In the genomic region with DNA sequence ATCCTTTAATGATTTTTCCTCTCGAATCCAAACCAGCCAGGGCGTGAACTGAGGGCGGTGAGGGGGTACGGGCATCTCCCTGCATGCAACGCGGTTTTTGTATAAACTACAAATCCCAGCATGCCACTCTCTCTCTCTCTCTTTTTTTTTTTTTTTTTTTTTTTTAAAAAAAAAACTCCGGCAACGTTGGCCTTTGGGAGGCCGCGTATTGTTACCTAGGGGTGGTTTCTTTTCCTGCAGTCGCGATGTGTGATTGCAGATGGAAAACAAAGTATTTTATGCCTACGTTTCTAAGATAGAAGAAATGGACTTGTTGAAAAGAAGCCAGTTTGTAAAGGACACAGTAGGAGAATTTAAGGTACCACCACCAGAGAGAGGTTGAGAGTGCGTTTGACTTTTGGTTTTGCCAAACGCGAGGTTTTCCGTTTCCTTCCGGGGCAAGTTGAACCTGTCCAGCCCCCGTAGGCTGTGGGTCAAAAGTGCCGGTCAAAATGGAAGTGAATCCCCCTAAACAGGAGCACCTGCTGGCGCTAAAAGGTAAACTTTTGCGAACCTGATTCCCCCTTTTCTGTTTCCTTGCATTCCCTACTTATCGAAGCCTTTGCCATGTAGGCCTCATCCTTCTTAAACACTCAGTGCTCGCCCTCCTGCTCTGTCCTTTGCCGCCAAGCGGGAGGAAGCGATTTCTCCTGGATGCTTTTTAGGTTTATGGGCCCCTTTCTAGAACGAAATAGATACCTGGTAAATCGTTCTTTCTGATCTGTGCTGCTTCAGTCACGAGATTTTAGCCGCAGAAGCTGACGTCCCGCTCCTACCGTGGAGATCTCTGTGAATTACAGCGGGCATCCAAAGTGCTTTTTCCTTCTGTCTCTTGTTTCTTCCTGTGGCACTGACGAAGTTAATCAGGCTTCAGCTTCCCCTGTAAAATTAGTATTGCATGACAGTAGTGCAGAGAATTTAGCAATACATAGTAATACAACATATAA, we compare ENCODE assay signal across 1 cellular context.
A peak's percentile ranks its signal among the peaks of the same experiment; 100 is the strongest.
TF ChIP-seq lines count a peak whose summit lies in the region.

A gene with protein sequence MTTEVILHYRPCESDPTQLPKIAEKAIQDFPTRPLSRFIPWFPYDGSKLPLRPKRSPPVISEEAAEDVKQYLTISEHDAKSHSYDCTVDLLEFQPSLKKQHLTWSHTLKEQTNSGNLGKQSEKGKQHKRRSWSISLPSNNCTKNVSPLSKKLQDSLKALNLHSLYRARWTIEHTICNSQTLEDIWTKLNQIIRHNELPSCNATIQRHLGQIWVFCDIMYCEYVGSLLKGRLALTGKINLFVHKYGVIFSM (plus strand): TSS at position 458 of the 986 bp plus-strand sequence. CDS start 4,561 bp downstream, outside the sequence.
A gene with protein sequence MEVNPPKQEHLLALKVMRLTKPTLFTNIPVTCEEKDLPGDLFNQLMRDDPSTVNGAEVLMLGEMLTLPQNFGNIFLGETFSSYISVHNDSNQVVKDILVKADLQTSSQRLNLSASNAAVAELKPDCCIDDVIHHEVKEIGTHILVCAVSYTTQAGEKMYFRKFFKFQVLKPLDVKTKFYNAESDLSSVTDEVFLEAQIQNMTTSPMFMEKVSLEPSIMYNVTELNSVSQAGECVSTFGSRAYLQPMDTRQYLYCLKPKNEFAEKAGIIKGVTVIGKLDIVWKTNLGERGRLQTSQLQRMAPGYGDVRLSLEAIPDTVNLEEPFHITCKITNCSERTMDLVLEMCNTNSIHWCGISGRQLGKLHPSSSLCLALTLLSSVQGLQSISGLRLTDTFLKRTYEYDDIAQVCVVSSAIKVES (plus strand): TSS at position 458 of the 986 bp plus-strand sequence. CDS start 34 bp downstream, at position 492.

TF ChIP-seq in K562, 482 proteins besides CTCF, POLR2A, EP300 and RAD21 (continued from another document and continues in another):
- TF ChIP-seq, protein P1, sequence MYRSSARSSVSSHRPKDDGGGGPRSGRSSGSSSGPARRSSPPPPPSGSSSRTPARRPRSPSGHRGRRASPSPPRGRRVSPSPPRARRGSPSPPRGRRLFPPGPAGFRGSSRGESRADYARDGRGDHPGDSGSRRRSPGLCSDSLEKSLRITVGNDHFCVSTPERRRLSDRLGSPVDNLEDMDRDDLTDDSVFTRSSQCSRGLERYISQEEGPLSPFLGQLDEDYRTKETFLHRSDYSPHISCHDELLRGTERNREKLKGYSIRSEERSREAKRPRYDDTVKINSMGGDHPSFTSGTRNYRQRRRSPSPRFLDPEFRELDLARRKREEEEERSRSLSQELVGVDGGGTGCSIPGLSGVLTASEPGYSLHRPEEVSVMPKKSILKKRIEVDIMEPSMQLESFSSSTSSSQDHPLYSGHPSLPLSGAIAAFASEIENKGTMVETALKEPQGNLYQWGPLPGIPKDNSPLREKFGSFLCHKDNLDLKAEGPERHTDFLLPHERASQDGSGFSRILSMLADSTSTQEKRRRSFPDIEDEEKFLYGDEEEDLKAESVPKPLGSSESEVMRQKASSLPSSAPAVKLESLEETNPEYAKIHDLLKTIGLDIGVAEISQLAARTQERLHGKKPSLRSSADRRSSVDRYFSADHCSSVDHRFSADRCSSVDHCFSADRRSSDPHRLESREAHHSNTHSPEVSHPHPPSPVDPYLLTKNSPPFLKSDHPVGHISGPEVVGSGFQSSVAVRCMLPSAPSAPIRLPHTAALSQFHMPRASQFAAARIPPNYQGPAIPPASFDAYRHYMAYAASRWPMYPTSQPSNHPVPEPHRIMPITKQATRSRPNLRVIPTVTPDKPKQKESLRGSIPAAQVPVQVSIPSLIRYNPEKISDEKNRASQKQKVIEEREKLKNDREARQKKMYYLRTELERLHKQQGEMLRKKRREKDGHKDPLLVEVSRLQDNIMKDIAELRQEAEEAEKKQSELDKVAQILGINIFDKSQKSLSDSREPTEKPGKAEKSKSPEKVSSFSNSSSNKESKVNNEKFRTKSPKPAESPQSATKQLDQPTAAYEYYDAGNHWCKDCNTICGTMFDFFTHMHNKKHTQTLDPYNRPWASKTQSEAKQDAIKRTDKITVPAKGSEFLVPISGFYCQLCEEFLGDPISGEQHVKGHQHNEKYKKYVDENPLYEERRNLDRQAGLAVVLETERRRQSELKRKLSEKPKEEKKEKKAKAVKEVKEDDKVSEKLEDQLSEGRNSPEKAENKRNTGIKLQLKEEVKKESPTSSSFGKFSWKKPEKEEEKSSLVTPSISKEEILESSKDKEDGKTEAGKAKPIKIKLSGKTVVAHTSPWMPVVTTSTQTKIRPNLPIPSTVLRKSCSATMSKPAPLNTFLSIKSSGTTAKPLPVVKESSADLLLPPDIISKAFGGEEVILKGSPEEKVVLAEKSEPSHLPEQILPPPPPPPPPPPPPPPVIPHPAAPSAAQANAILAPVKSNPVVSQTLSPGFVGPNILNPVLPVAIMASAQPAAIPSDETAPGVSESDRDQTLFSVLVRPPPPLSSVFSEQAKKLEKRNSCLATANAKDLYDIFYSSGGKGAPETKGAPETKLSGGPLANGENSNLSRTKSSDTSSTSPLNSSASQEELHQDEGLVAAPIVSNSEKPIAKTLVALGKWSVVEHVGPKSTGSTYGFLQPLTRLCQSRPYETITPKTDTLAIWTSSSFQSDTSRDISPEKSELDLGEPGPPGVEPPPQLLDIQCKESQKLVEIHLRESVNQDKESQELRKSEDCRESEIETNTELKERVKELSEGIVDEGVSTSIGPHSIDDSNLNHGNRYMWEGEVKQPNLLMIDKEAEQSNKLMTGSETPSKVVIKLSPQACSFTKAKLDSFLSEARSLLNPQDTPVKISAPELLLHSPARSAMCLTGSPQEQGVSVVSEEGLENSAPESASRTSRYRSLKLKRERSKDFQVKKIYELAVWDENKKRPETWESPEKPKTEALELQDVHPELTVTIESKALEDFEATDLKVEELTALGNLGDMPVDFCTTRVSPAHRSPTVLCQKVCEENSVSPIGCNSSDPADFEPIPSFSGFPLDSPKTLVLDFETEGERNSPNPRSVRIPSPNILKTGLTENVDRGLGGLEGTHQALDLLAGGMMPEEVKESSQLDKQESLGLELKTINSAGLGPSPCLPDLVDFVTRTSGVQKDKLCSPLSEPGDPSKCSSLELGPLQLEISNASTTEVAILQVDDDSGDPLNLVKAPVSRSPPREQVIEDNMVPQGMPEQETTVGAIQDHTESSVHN (IDR thresholded peaks at IDR 0.05; ENCODE audit: borderline replicate concordance in 1 of 2, low read depth in 1 of 2) = no peak
- TF ChIP-seq, protein P2, sequence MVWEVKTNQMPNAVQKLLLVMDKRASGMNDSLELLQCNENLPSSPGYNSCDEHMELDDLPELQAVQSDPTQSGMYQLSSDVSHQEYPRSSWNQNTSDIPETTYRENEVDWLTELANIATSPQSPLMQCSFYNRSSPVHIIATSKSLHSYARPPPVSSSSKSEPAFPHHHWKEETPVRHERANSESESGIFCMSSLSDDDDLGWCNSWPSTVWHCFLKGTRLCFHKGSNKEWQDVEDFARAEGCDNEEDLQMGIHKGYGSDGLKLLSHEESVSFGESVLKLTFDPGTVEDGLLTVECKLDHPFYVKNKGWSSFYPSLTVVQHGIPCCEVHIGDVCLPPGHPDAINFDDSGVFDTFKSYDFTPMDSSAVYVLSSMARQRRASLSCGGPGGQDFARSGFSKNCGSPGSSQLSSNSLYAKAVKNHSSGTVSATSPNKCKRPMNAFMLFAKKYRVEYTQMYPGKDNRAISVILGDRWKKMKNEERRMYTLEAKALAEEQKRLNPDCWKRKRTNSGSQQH (CRISPR knock-in tag; IDR thresholded peaks at IDR 0.05) = no peak
- TF ChIP-seq, protein P3, sequence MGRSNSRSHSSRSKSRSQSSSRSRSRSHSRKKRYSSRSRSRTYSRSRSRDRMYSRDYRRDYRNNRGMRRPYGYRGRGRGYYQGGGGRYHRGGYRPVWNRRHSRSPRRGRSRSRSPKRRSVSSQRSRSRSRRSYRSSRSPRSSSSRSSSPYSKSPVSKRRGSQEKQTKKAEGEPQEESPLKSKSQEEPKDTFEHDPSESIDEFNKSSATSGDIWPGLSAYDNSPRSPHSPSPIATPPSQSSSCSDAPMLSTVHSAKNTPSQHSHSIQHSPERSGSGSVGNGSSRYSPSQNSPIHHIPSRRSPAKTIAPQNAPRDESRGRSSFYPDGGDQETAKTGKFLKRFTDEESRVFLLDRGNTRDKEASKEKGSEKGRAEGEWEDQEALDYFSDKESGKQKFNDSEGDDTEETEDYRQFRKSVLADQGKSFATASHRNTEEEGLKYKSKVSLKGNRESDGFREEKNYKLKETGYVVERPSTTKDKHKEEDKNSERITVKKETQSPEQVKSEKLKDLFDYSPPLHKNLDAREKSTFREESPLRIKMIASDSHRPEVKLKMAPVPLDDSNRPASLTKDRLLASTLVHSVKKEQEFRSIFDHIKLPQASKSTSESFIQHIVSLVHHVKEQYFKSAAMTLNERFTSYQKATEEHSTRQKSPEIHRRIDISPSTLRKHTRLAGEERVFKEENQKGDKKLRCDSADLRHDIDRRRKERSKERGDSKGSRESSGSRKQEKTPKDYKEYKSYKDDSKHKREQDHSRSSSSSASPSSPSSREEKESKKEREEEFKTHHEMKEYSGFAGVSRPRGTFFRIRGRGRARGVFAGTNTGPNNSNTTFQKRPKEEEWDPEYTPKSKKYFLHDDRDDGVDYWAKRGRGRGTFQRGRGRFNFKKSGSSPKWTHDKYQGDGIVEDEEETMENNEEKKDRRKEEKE (IDR thresholded peaks at IDR 0.05; ENCODE audit: borderline replicate concordance in 1 of 2, control insufficient read depth in 1 of 2, low read depth in 2 of 2, low read length in 1 of 2) = no peak
- TF ChIP-seq ZNF165 (CRISPR knock-in tag; IDR thresholded peaks at IDR 0.05; ENCODE audit: borderline replicate concordance) (no peak), ASH1L (IDR thresholded peaks at IDR 0.05; ENCODE audit: borderline replicate concordance, low read depth, partially characterized antibody) (peak; percentile 31), TEAD4 (IDR thresholded peaks at IDR 0.05; ENCODE audit: low read length) (peak; percentile 38; the same call in 1 of the 2 replicates), TEAD4 (CRISPR knock-in tag; IDR thresholded peaks at IDR 0.05; ENCODE audit: borderline replicate concordance) (no peak), HDAC2 (IDR thresholded peaks at IDR 0.05) (no peak; the same call in 1 of the 2 replicates), KDM4B (IDR thresholded peaks at IDR 0.05; ENCODE audit: borderline replicate concordance in 2 of 2, low read depth in 1 of 2) (no peak; a peak in 1 of 4 replicates), SMAD4 (CRISPR knock-in tag; conservative IDR thresholded peaks at IDR 0.05) (no peak), ZKSCAN3 (CRISPR knock-in tag; IDR thresholded peaks at IDR 0.05) (no peak), ZNF212 (CRISPR knock-in tag; IDR thresholded peaks at IDR 0.05) (no peak), ELF1 (tag; IDR thresholded peaks at IDR 0.05) (no peak; the same call in none of the 2 replicates), HMG20A (CRISPR knock-in tag; conservative IDR thresholded peaks at IDR 0.05) (no peak), ZNF785 (CRISPR knock-in tag; IDR thresholded peaks at IDR 0.05) (no peak), NFE2L1 (tag; IDR thresholded peaks at IDR 0.05; ENCODE audit: borderline replicate concordance, low read depth) (no peak), TEAD1 (CRISPR knock-in tag; IDR thresholded peaks at IDR 0.05) (peak in 1 of 2 experiments; percentile 36; a peak in 1 of 4 replicates)
- TF ChIP-seq, protein P4, sequence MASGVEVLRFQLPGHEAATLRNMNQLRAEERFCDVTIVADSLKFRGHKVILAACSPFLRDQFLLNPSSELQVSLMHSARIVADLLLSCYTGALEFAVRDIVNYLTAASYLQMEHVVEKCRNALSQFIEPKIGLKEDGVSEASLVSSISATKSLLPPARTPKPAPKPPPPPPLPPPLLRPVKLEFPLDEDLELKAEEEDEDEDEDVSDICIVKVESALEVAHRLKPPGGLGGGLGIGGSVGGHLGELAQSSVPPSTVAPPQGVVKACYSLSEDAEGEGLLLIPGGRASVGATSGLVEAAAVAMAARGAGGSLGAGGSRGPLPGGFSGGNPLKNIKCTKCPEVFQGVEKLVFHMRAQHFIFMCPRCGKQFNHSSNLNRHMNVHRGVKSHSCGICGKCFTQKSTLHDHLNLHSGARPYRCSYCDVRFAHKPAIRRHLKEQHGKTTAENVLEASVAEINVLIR (CRISPR knock-in tag; IDR thresholded peaks at IDR 0.05) = no peak
- TF ChIP-seq, protein P5, sequence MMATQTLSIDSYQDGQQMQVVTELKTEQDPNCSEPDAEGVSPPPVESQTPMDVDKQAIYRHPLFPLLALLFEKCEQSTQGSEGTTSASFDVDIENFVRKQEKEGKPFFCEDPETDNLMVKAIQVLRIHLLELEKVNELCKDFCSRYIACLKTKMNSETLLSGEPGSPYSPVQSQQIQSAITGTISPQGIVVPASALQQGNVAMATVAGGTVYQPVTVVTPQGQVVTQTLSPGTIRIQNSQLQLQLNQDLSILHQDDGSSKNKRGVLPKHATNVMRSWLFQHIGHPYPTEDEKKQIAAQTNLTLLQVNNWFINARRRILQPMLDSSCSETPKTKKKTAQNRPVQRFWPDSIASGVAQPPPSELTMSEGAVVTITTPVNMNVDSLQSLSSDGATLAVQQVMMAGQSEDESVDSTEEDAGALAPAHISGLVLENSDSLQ (IDR thresholded peaks at IDR 0.05) = peak; percentile 7; the same call in 1 of the 2 replicates
- TF ChIP-seq, protein P6, sequence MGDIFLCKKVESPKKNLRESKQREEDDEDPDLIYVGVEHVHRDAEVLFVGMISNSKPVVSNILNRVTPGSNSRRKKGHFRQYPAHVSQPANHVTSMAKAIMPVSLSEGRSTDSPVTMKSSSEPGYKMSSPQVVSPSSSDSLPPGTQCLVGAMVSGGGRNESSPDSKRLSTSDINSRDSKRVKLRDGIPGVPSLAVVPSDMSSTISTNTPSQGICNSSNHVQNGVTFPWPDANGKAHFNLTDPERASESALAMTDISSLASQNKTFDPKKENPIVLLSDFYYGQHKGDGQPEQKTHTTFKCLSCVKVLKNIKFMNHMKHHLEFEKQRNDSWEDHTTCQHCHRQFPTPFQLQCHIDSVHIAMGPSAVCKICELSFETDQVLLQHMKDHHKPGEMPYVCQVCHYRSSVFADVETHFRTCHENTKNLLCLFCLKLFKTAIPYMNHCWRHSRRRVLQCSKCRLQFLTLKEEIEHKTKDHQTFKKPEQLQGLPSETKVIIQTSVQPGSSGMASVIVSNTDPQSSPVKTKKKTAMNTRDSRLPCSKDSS (IDR thresholded peaks at IDR 0.05; ENCODE audit: low read depth, partially characterized antibody) = no peak
- TF ChIP-seq, protein P7, sequence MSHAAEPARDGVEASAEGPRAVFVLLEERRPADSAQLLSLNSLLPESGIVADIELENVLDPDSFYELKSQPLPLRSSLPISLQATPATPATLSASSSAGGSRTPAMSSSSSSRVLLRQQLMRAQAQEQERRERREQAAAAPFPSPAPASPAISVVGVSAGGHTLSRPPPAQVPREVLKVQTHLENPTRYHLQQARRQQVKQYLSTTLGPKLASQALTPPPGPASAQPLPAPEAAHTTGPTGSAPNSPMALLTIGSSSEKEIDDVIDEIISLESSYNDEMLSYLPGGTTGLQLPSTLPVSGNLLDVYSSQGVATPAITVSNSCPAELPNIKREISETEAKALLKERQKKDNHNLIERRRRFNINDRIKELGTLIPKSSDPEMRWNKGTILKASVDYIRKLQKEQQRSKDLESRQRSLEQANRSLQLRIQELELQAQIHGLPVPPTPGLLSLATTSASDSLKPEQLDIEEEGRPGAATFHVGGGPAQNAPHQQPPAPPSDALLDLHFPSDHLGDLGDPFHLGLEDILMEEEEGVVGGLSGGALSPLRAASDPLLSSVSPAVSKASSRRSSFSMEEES (CRISPR knock-in tag; IDR thresholded peaks at IDR 0.05) = no peak; the same call in 1 of the 2 replicates
- TF ChIP-seq, protein P8, sequence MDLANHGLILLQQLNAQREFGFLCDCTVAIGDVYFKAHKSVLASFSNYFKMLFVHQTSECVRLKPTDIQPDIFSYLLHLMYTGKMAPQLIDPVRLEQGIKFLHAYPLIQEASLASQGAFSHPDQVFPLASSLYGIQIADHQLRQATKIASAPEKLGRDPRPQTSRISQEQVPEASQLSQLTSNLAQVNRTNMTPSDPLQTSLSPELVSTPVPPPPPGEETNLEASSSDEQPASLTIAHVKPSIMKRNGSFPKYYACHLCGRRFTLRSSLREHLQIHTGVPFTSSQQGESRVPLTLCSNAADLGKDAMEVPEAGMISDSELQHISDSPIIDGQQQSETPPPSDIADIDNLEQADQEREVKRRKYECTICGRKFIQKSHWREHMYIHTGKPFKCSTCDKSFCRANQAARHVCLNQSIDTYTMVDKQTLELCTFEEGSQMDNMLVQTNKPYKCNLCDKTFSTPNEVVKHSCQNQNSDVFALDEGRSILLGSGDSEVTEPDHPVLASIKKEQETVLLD (IDR thresholded peaks at IDR 0.05) = no peak
